18 cellular contexts compared by ENCODE assay signal in genomic region chr22:38235240-38235850, GRCh38. TPM values are rescaled to one million over a fixed set of nuclear protein-coding genes. Genes with fewer than 3 reads are reported as not detected.
DNase-seq lines count a peak whose midpoint lies in the region; ATAC-seq and TF ChIP-seq lines count a peak whose summit lies in the region.
"Had no signal": no experiment of that assay in that cellular context is flagged by ENCODE, and none has a peak within 500 bp of the region (broad histone marks: within the 10 kb centered on the region; RNA-seq: fewer than 3 reads in every experiment).

No MANE protein-coding gene starts in this region.

- H3K27ac ChIP-seq in cardiac muscle cell (peak overlapping the region; percentile 30), endodermal cell (ENCODE audit: low read depth, low read length) (no peak overlapping the region), osteoblast (ENCODE audit: low read depth, low read length) (no peak overlapping the region)
- H3K27ac ChIP-seq: A549; BLaER1 treated with 17β-estradiol and CSF1 and Interleukin-3, amounts not matched to agents 10 nM and 100 nM; HL-60 had no signal

- no peak overlapping the region for H3K4me2 ChIP-seq in osteoblast (ENCODE audit: insufficient read depth, low read length)
- H3K4me2 ChIP-seq: A549; BLaER1 treated with 17β-estradiol and CSF1 and Interleukin-3, amounts not matched to agents 10 nM and 100 nM had no signal

- H3K4me1 Mint-ChIP-seq in endodermal cell (peaks cover 16% of the 10 kb centered on the region), Calu3 (ENCODE audit: low read depth, unreplicated experiment) (peaks cover 69% of the 10 kb centered on the region)

- H3K9me3 ChIP-seq in cardiac muscle cell (ENCODE audit: low read depth) (no peaks in the 10 kb centered on the region), endodermal cell (ENCODE audit: control insufficient read depth, low read length) (no peaks in the 10 kb centered on the region), osteoblast (ENCODE audit: low read depth, low read length) (no peaks in the 10 kb centered on the region)
- H3K9me3 ChIP-seq: A549; BLaER1 treated with 17β-estradiol and CSF1 and Interleukin-3, amounts not matched to agents 10 nM and 100 nM had no signal

- intact Hi-C loops in left cardiac atrium (cut with DNase I): loop anchor here in 1 of 2 donors (10.0 kb wide), 1 partner anchor 121 kb away; the partner anchor contains the start of gene BAIAP2L2
- intact Hi-C loops in Calu3 (cut with micrococcal nuclease; ENCODE audit: unreplicated experiment): no loop called here

- no peak overlapping the region for H3K9ac ChIP-seq in endodermal cell (ENCODE audit: extremely low read depth, low read length, poor library complexity, severe bottlenecking)

- H3K27ac Mint-ChIP-seq in endodermal cell: peak overlapping the region; percentile 1
- H3K27ac Mint-ChIP-seq in Calu3 (ENCODE audit: unreplicated experiment): no peak overlapping the region

- H3K36me3 ChIP-seq in cardiac muscle cell (peaks cover 4% of the 10 kb centered on the region), endodermal cell (ENCODE audit: control insufficient read depth, insufficient read depth, low read length) (peaks cover 56% of the 10 kb centered on the region), osteoblast (ENCODE audit: insufficient read depth, low read length) (peaks cover 54% of the 10 kb centered on the region)

- DNase-seq in cardiac muscle cell (ENCODE audit: low read depth in 1 of 2, low spot score in 1 of 2) (no peak), left cardiac atrium (no peak), endodermal cell (no peak), osteoblast (ENCODE audit: insufficient read length, low spot score, missing footprints) (peak; percentile 80), SHP77 (lab: John Stamatoyannopoulos, UW) (no peak), Calu3 (no peak), NCI-H2081 (lab: John Stamatoyannopoulos, UW) (no peak)
- DNase-seq in central memory CD4-positive, alpha-beta T cell: no peak
- DNase-seq: DND-41, NCI-H1105 treated with DMSO at 0.1 percent for 48 hours, NCI-H1694 treated with DMSO at 0.1 percent for 48 hours, NCI-H446, NCI-H748 treated with DMSO at 0.1 percent for 48 hours, OCI-M1 had no signal

- H3K4me1 ChIP-seq in cardiac muscle cell (ENCODE audit: low read depth) (peaks cover 21% of the 10 kb centered on the region), endodermal cell (ENCODE audit: control insufficient read depth, insufficient read depth, low read length) (peaks cover 4% of the 10 kb centered on the region), osteoblast (ENCODE audit: insufficient read depth, low read length) (peaks cover 27% of the 10 kb centered on the region)

- H3K9me3 Mint-ChIP-seq in endodermal cell (no peaks in the 10 kb centered on the region), Calu3 (ENCODE audit: low read depth, unreplicated experiment) (no peaks in the 10 kb centered on the region)

- ATAC-seq in left cardiac atrium: no peak
- ATAC-seq: A549, HCT116 had no signal

- BruUV-seq in Calu3 (replicated peaks; lab: Mats Ljungman, UMichigan): no TSS peak

- TF ChIP-seq CTCF in cardiac muscle cell (IDR thresholded peaks at IDR 0.05; ENCODE audit: low read depth, low read length): no peak
- TF ChIP-seq CTCF in endodermal cell (conservative IDR thresholded peaks at IDR 0.05): no peak
- no peak for TF ChIP-seq CTCF in osteoblast (IDR thresholded peaks at IDR 0.05; ENCODE audit: extremely low read depth, low read depth, low read length)
- TF ChIP-seq CTCF in Calu3 (IDR thresholded peaks at IDR 0.05; ENCODE audit: unreplicated experiment): no peak

- peaks cover 50% of the 10 kb centered on the region for H3K79me2 ChIP-seq in osteoblast (ENCODE audit: insufficient read depth, low read length)

- no peak overlapping the region for H3K4me3 Mint-ChIP-seq in endodermal cell
- no peak overlapping the region for H3K4me3 Mint-ChIP-seq in Calu3 (ENCODE audit: low read depth, unreplicated experiment)

- H2AFZ ChIP-seq in osteoblast (ENCODE audit: low read length): no peak overlapping the region

- 91 to 94% methylated on average over 7 to 14 of the region's 14 CpGs for WGBS in endodermal cell (ENCODE audit: insufficient coverage in 1 of 2, insufficient read length in 1 of 2), 2 experiments

- no peaks in the 10 kb centered on the region for H3K27me3 ChIP-seq in cardiac muscle cell
- no peaks in the 10 kb centered on the region for H3K27me3 ChIP-seq in endodermal cell (ENCODE audit: control insufficient read depth, insufficient read depth, low read length, poor library complexity, severe bottlenecking)
- no peaks in the 10 kb centered on the region for H3K27me3 ChIP-seq in osteoblast (ENCODE audit: insufficient read depth, low read length)
- H3K27me3 ChIP-seq: BLaER1 treated with 17β-estradiol and CSF1 and Interleukin-3, amounts not matched to agents 10 nM and 100 nM had no signal

- H3K27me3 Mint-ChIP-seq in endodermal cell (ENCODE audit: insufficient read depth) (no peaks in the 10 kb centered on the region), Calu3 (ENCODE audit: unreplicated experiment) (no peaks in the 10 kb centered on the region)

- CTCF ChIA-PET in Calu3 (lab: Charles Lee): interaction anchor here (0.5 kb wide), 2 partner anchors 58 to 99 kb away, joined by 3 to 9 read pairs; no protein-coding TSS in a partner anchor

- no peaks in the 10 kb centered on the region for H4K20me1 ChIP-seq in osteoblast (ENCODE audit: insufficient read depth, low read length)

- H3K4me3 ChIP-seq in cardiac muscle cell (no peak overlapping the region), endodermal cell (ENCODE audit: low read length) (no peak overlapping the region), osteoblast (ENCODE audit: insufficient read depth, low read length) (no peak overlapping the region)
- H3K4me3 ChIP-seq: A549; BLaER1 treated with 17β-estradiol and CSF1 and Interleukin-3, amounts not matched to agents 10 nM and 100 nM had no signal

- peaks cover 51% of the 10 kb centered on the region for H3K36me3 Mint-ChIP-seq in endodermal cell (ENCODE audit: low read depth)
- peaks cover 55% of the 10 kb centered on the region for H3K36me3 Mint-ChIP-seq in Calu3 (ENCODE audit: insufficient read depth, unreplicated experiment)

RNA-seq across cellular contexts. Expression of gene MAFF, which starts 33.6 kb away (rescaled TPM):
- 3.6 and 4.1 TPM in 2 replicates for total RNA-seq in cardiac muscle cell
- polyA plus RNA-seq in cardiac muscle cell: 2.9 and 4.3 TPM in 2 replicates
- total RNA-seq in left cardiac atrium: 10 to 100 TPM in 1 of 2 donors, 1 to 10 TPM in 1; 9.4 to 27.8 TPM
- total RNA-seq in endodermal cell: 1 to 10 TPM; 4.7 to 5.5 TPM
- 6.1 TPM for polyA plus RNA-seq in endodermal cell (2013, experiment 1 of 2)
- polyA plus RNA-seq in endodermal cell (2013, experiment 2 of 2): 5.5 TPM
- 16.5 and 22.4 TPM in 2 replicates for total RNA-seq in osteoblast
- 62.4 and 64.8 TPM in 2 replicates for total RNA-seq in Calu3 (2022)

RNA-seq across cellular contexts. Expression of gene TMEM184B, which starts 37.5 kb away (rescaled TPM):
- total RNA-seq in cardiac muscle cell (65.7 and 70.3 TPM in 2 replicates), left cardiac atrium (10 to 100 TPM; 47.2 to 60.3 TPM), endodermal cell (10 to 100 TPM; 55.4 to 57.6 TPM), osteoblast (29.8 and 30.0 TPM in 2 replicates), Calu3 (2022) (113 and 114 TPM in 2 replicates)
- 59.6 and 68.8 TPM in 2 replicates for polyA plus RNA-seq in cardiac muscle cell
- 56.1 TPM for polyA plus RNA-seq in endodermal cell (2013, experiment 1 of 2)
- polyA plus RNA-seq in endodermal cell (2013, experiment 2 of 2): 47.2 TPM

RNA-seq across cellular contexts. Expression of gene PLA2G6, which starts 53.7 kb away (rescaled TPM):
- total RNA-seq in cardiac muscle cell (26.1 and 41.5 TPM in 2 replicates), left cardiac atrium (10 to 100 TPM; 14.3 to 21.1 TPM), endodermal cell (10 to 100 TPM; 60.6 to 60.7 TPM), osteoblast (12.3 and 17.7 TPM in 2 replicates), Calu3 (2022) (43.5 and 44.0 TPM in 2 replicates)
- polyA plus RNA-seq in cardiac muscle cell: 30.9 and 38.7 TPM in 2 replicates
- polyA plus RNA-seq in endodermal cell (2013, experiment 1 of 2): 31.7 TPM
- 25.3 TPM for polyA plus RNA-seq in endodermal cell (2013, experiment 2 of 2)
